Comparison of ENCODE assay signal across 8 cellular contexts in genomic region chr2:29535188-29535587, GRCh38.
"Had no signal": no experiment of that assay in that cellular context is flagged by ENCODE, and none has a peak within 500 bp of the region (broad histone marks: within the 10 kb centered on the region; RNA-seq: fewer than 3 reads in every experiment).

No MANE protein-coding gene starts in this region.

- FAIRE-seq: G401.6, GM12878, GM12891, GM12892, GM18507, GM19239 had no signal

- H3K4me3 ChIP-seq: GM12878 had no signal

- DNase-seq: GDM1, GF-D8 had no signal

- ATAC-seq: GM12878 had no signal
